Comparison of ENCODE assay signal across 22 cellular contexts in the genomic region with DNA sequence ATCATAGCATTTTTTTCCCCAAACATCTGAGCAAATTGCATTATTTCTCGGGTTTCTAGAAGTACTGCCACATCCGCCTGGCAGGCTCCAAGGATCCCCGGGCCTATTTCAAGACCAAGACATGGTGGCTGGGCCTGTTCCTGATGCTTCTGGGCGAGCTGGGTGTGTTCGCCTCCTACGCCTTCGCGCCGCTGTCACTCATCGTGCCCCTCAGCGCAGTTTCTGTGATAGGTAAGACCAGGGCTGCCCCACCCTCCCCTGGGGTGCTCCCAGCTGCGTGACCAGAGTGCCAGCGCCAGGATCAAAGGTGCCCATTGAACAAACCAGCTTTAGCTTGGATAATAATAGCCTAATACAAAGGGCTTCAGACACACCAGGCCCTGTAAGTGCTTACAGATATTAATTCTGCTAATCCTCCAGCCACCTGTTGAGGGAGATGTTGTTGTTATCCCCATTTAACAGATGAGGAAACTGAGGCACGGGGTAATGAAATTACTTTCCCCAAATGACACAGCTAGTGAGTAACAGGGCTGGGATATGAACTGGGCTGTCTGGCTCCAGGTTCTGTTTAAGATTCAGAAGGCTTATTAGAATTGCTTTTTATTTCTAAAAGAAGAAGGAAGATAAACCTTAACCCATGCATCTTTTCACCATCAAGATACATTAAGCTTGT.
"Had no signal": no experiment of that assay in that cellular context is flagged by ENCODE, and none has a peak within 500 bp of the region (broad histone marks: within the 10 kb centered on the region; RNA-seq: fewer than 3 reads in every experiment).

No MANE protein-coding gene starts in this region.

- H3K9me3 Mint-ChIP-seq: dendritic cell treated with granulocyte-macrophage colony-stimulating factor and Interleukin-4, amounts not matched to agents 40 ng/mL and 50 ng/mL, for 4 days; naive B cell; nephron progenitor cell; stimulated activated naive B cell treated with anti-CD40 and anti-IgM and Interleukin-4, amounts not matched to agents 10 μg/mL and 1 μg/mL and 100 μg/mL, for 72 hours; stimulated activated naive CD8-positive, alpha-beta T cell treated with anti-CD3 and anti-CD28 coated beads, Interleukin-15, amount 100 ng/mL, for 72 hours had no signal

- H3K4me1 ChIP-seq: psoas muscle, uterus had no signal

- H3K27me3 ChIP-seq: esophagus squamous epithelium, gastroesophageal sphincter, spleen, thyroid gland, upper lobe of left lung, uterus had no signal

- H3K4me3 Mint-ChIP-seq: dendritic cell treated with granulocyte-macrophage colony-stimulating factor and Interleukin-4, amounts not matched to agents 40 ng/mL and 50 ng/mL, for 4 days; naive B cell; nephron progenitor cell; stimulated activated naive B cell treated with anti-CD40 and anti-IgM and Interleukin-4, amounts not matched to agents 10 μg/mL and 1 μg/mL and 100 μg/mL, for 72 hours; stimulated activated naive CD8-positive, alpha-beta T cell treated with anti-CD3 and anti-CD28 coated beads, Interleukin-15, amount 100 ng/mL, for 72 hours had no signal

- H3K9me3 ChIP-seq: esophagus squamous epithelium, gastroesophageal sphincter, psoas muscle, spleen, thyroid gland, upper lobe of left lung, uterus had no signal

- H3K36me3 ChIP-seq: thyroid gland, uterus had no signal

- H3K27ac ChIP-seq: esophagus squamous epithelium, gastroesophageal sphincter, psoas muscle, spleen, upper lobe of left lung, uterus had no signal

- H3K27ac Mint-ChIP-seq: dendritic cell treated with granulocyte-macrophage colony-stimulating factor and Interleukin-4, amounts not matched to agents 40 ng/mL and 50 ng/mL, for 4 days; stimulated activated naive B cell treated with anti-CD40 and anti-IgM and Interleukin-4, amounts not matched to agents 10 μg/mL and 1 μg/mL and 100 μg/mL, for 72 hours; stimulated activated naive CD8-positive, alpha-beta T cell treated with anti-CD3 and anti-CD28 coated beads, Interleukin-15, amount 100 ng/mL, for 72 hours had no signal

- H3K27me3 Mint-ChIP-seq: dendritic cell treated with granulocyte-macrophage colony-stimulating factor and Interleukin-4, amounts not matched to agents 40 ng/mL and 50 ng/mL, for 4 days; naive B cell; stimulated activated naive B cell treated with anti-CD40 and anti-IgM and Interleukin-4, amounts not matched to agents 10 μg/mL and 1 μg/mL and 100 μg/mL, for 72 hours; stimulated activated naive CD8-positive, alpha-beta T cell treated with anti-CD3 and anti-CD28 coated beads, Interleukin-15, amount 100 ng/mL, for 72 hours had no signal

- H3K4me3 ChIP-seq: esophagus squamous epithelium, gastroesophageal sphincter, lung, psoas muscle, spleen, thyroid gland, upper lobe of left lung, uterus had no signal

- ATAC-seq: gastroesophageal sphincter; left cardiac atrium; left ventricle myocardium superior; psoas muscle; sciatic nerve; stimulated activated naive B cell treated with anti-CD40 and anti-IgM and Interleukin-4, amounts not matched to agents 10 μg/mL and 1 μg/mL and 100 μg/mL, for 72 hours; stimulated activated naive CD8-positive, alpha-beta T cell treated with anti-CD3 and anti-CD28 coated beads, Interleukin-15, amount 100 ng/mL, for 72 hours had no signal

- DNase-seq: esophagus squamous epithelium; glutamatergic neuron; left cardiac atrium; left ventricle myocardium superior; mesendoderm; naive B cell; nephron progenitor cell; psoas muscle; retina; spleen; stimulated activated CD4-positive, alpha-beta T cell treated with anti-CD3 and anti-CD28 coated beads, Interleukin-15, amount 100 ng/mL, for 24 hours; stimulated activated CD4-positive, alpha-beta T cell treated with anti-CD3 and anti-CD28 coated beads, Interleukin-1b, Interleukin-23, amount 100 ng/mL, for 48 hours; stimulated activated CD4-positive, alpha-beta T cell treated with anti-CD3 and anti-CD28 coated beads, Interleukin-4, amount 100 ng/mL, for 4 hours; stimulated activated naive B cell treated with anti-CD40 and anti-IgM and Interleukin-4, amounts not matched to agents 10 μg/mL and 1 μg/mL and 100 μg/mL, for 72 hours; stimulated activated naive CD8-positive, alpha-beta T cell treated with anti-CD3 and anti-CD28 coated beads, Interleukin-15, amount 100 ng/mL, for 72 hours; uterus had no signal
